ENCODE assay signal across 14 cellular contexts in the genomic region with DNA sequence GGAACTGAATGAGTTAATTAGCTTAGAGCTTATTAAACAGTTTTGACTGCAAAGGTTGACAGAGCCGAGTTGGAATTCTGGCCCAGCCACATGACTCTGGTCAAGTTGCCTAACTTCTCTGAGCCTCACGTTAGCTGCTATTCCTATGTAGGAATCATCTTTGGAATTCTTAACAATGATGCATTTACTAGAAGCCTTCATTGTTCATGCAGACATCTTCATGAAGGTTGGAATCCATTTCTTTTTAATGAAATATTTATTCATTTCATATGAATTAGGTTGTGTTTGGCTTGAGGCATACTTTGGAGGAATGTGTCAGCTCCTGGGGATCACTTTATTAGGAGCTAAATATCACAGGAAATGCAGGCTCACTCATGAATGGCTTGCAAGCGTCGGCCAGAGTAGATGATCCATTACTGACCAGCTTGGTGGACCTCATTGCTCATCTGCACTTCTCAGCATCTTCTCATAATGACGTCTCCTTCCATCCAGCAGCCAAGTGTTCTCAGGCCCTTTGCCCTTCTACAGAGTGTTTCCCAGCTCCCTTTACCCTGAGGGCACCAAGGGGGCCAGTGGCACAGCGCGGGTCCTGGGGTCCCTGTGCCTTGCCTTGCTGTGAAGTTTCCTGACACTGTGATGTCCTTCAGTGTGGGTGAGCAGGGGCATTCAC.
DNase-seq lines count a peak whose midpoint lies in the region; ATAC-seq, FAIRE-seq and TF ChIP-seq lines count a peak whose summit lies in the region.
"Had no signal": no experiment of that assay in that cellular context is flagged by ENCODE, and none has a peak within 500 bp of the region (broad histone marks: within the 10 kb centered on the region; RNA-seq: fewer than 3 reads in every experiment).

No MANE protein-coding gene starts in this region.

- no peak for FAIRE-seq in GM12892 (lab: Jason Lieb, UNC)

- H2AFZ ChIP-seq in mesenchymal stem cell (ENCODE audit: low read depth, low read length): no peak overlapping the region

- H2BK120ac ChIP-seq in mesenchymal stem cell (ENCODE audit: low read depth, low read length): no peak overlapping the region

- DNase-seq in DMS53 (lab: John Stamatoyannopoulos, UW) (peak; percentile 59), DMS53 treated with DMSO at 0.1 percent for 48 hours (lab: John Stamatoyannopoulos, UW; ENCODE audit: unreplicated experiment) (no peak), mesenchymal stem cell (peak; percentile 23), DMS153 (lab: John Stamatoyannopoulos, UW) (no peak), head of caudate nucleus (no peak), GM12892 (ENCODE audit: insufficient read length) (no peak)
- no peak for DNase-seq in activated T-cell treated with anti-CD3 and anti-CD28 coated beads, Interleukin-2, amount 50 U/mL, for 72 hours
- DNase-seq: HCEC 1CT, KBM-7, NCI-H1092 treated with DMSO at 0.1 percent for 48 hours, NCI-H1694 treated with DMSO at 0.1 percent for 48 hours had no signal

- H3K4me3 Mint-ChIP-seq in activated T-cell treated with anti-CD3 and anti-CD28 coated beads, Interleukin-2, amount 50 U/mL, for 72 hours: no peak overlapping the region

- no peak for ATAC-seq in activated T-cell treated with anti-CD3 and anti-CD28 coated beads, Interleukin-2, amount 50 U/mL, for 72 hours (replicated peaks in 1 of 2)
- ATAC-seq: PC-3 had no signal

- no peak overlapping the region for H3K23ac ChIP-seq in mesenchymal stem cell (ENCODE audit: low read length in 2 of 2)

- H3K9me3 ChIP-seq in mesenchymal stem cell (ENCODE audit: control insufficient read depth, low read length): no peaks in the 10 kb centered on the region

- no peak overlapping the region for H3K4me2 ChIP-seq in mesenchymal stem cell (ENCODE audit: low read length, poor library complexity, severe bottlenecking)

- no peak overlapping the region for H4K8ac ChIP-seq in mesenchymal stem cell (ENCODE audit: low read length)

- H2BK5ac ChIP-seq in mesenchymal stem cell (ENCODE audit: low read depth, low read length, poor library complexity, severe bottlenecking): no peak overlapping the region

- H4K91ac ChIP-seq in mesenchymal stem cell (ENCODE audit: low read length): no peak overlapping the region

- H3K18ac ChIP-seq in mesenchymal stem cell (ENCODE audit: low read depth in 1 of 2, low read length in 2 of 2): no peak overlapping the region

- intact Hi-C loops in head of caudate nucleus (cut with DNase I): no loop called here

- H3K27me3 ChIP-seq in mesenchymal stem cell (ENCODE audit: control insufficient read depth in 1 of 2, insufficient read depth in 1 of 2, low read length in 2 of 2): no peaks in the 10 kb centered on the region

- no peaks in the 10 kb centered on the region for H3K36me3 ChIP-seq in mesenchymal stem cell (ENCODE audit: control insufficient read depth in 1 of 2, insufficient read depth in 2 of 2, low read depth in 1 of 2, low read length in 2 of 2)

- no peak for TF ChIP-seq POLR2A in GM12892 (IDR thresholded peaks at IDR 0.05; ENCODE audit: low read depth, low read length)

- no peak overlapping the region for H3K4me3 ChIP-seq in mesenchymal stem cell (ENCODE audit: insufficient read depth in 1 of 2, low read depth in 1 of 2, low read length in 2 of 2)

- peaks cover 4% of the 10 kb centered on the region for H3K79me1 ChIP-seq in mesenchymal stem cell (replicated peaks; ENCODE audit: low read length, poor library complexity, severe bottlenecking)

- no peak overlapping the region for H3K14ac ChIP-seq in mesenchymal stem cell (ENCODE audit: low read length in 2 of 2)

- peaks cover 3% of the 10 kb centered on the region for H3K4me1 ChIP-seq in mesenchymal stem cell (ENCODE audit: control insufficient read depth, insufficient read depth, low read depth, low read length)

- peaks cover 6 to 7% of the 10 kb centered on the region in 2 donors for H3K9me3 Mint-ChIP-seq in activated T-cell treated with anti-CD3 and anti-CD28 coated beads, Interleukin-2, amount 50 U/mL, for 72 hours

- no peak overlapping the region for H3K4ac ChIP-seq in mesenchymal stem cell (ENCODE audit: low read depth in 1 of 2, low read length in 2 of 2)

- H3K27ac ChIP-seq in mesenchymal stem cell (ENCODE audit: low read length, poor library complexity, severe bottlenecking): no peak overlapping the region
- H3K27ac ChIP-seq: 22Rv1 had no signal

- H2AK5ac ChIP-seq in mesenchymal stem cell (ENCODE audit: low read length, severe bottlenecking): no peak overlapping the region

- H3K27me3 Mint-ChIP-seq in activated T-cell treated with anti-CD3 and anti-CD28 coated beads, Interleukin-2, amount 50 U/mL, for 72 hours (ENCODE audit: low read depth): peaks cover 6% of the 10 kb centered on the region

- no peak overlapping the region for H3K27ac Mint-ChIP-seq in activated T-cell treated with anti-CD3 and anti-CD28 coated beads, Interleukin-2, amount 50 U/mL, for 72 hours

- H3K4me1 Mint-ChIP-seq in activated T-cell treated with anti-CD3 and anti-CD28 coated beads, Interleukin-2, amount 50 U/mL, for 72 hours (ENCODE audit: low read depth): no peaks in the 10 kb centered on the region

- H2BK15ac ChIP-seq in mesenchymal stem cell (ENCODE audit: low read depth, poor library complexity, severe bottlenecking): no peak overlapping the region

- no peaks in the 10 kb centered on the region for H3K36me3 Mint-ChIP-seq in activated T-cell treated with anti-CD3 and anti-CD28 coated beads, Interleukin-2, amount 50 U/mL, for 72 hours (ENCODE audit: insufficient read depth in 2 of 2)

- H2BK12ac ChIP-seq in mesenchymal stem cell (ENCODE audit: low read length in 2 of 2): no peak overlapping the region

- H3K9ac ChIP-seq in mesenchymal stem cell (ENCODE audit: low read length): no peak overlapping the region

- WGBS in mesenchymal stem cell: 80% methylated on average over 6 of the region's 7 CpGs

TF ChIP-seq in PFSK-1, 5 proteins besides CTCF, POLR2A, EP300 and RAD21:
- no peak for TF ChIP-seq FOXP2 (optimal IDR thresholded peaks at IDR 0.05; ENCODE audit: borderline replicate concordance, extremely low read depth, extremely low read length, insufficient read depth)
- TF ChIP-seq POLR2AphosphoS5 (IDR thresholded peaks at IDR 0.05; ENCODE audit: low read depth, low read length): 0 out of 2 replicates have a peak, but pooled peaks have one; percentile 12

Comparison
In these comparisons a context has a peak if more than half of its experiments do, and no peak if none do; other contexts are left out.
1. DNase-seq: peak in DMS53 (single experiment) and mesenchymal stem cell (single experiment); none in DMS53 treated with DMSO at 0.1 percent for 48 hours (single experiment), DMS153 (single experiment), activated T-cell treated with anti-CD3 and anti-CD28 coated beads, Interleukin-2, amount 50 U/mL, for 72 hours (0 of 2), head of caudate nucleus (0 of 42) and GM12892 (single experiment).